ENCODE assay signal across 19 cellular contexts in the genomic region with DNA sequence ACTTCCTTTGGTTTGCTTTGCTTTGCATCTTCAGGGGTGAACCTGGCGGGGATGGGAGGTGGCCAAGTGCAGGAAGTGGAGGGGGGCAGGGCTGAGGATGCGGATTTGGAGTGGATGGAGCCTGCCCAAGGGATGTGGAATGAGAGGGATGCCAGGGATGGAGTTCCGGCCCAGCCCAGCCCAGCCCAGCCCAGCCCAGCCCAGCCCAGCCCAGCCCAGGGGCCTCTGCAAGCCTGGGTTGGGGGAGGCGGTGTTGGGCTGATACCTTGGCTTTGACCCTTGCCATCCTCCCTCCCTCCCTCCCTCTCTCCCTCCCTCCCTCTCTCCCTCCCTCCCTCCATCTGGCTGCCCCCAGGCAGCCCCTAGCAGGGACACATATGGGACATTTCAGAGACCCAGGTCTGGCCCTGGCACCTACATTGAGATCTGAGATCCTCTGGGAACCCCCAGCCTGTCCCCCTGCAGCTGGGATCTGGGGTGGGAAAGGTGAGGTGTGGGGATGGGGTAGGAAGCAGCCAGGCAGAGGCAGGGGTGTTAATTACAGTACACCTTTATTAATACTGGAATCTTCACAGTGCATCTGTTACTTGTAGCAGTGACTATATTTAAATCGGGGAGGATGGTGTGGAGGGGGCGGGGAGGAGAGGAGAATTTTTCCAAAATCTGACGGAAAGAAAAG. TPM values are rescaled to one million over a fixed set of nuclear protein-coding genes. Genes with fewer than 3 reads are reported as not detected.
DNase-seq lines count a peak whose midpoint lies in the region; ATAC-seq and TF ChIP-seq lines count a peak whose summit lies in the region.
"Had no signal": no experiment of that assay in that cellular context is flagged by ENCODE, and none has a peak within 500 bp of the region (broad histone marks: within the 10 kb centered on the region; RNA-seq: fewer than 3 reads in every experiment).

No MANE protein-coding gene starts in this region.

- no peak overlapping the region for H3K9ac ChIP-seq in PC-3 (ENCODE audit: low read length)

- H3K27ac ChIP-seq in PC-3 (ENCODE audit: low read length), result no peak overlapping the region
- H3K27ac ChIP-seq: neutrophil, testis had no signal

- TF ChIP-seq CTCF in PC-3 (conservative IDR thresholded peaks at IDR 0.05; ENCODE audit: low read depth, low read length), result no peak

- no peaks in the 10 kb centered on the region for H3K9me3 ChIP-seq in PC-3 (ENCODE audit: low read length)
- H3K9me3 ChIP-seq: esophagus muscularis mucosa, neutrophil, testis had no signal

- POLR2A ChIA-PET in PC-3 (lab: Charles Lee; ENCODE audit: unreplicated experiment), result no interaction called here

- intact Hi-C loops in left ventricle myocardium superior (cut with micrococcal nuclease) (no loop called here), cardiac septum (cut with DNase I) (no loop called here), PC-3 (cut with micrococcal nuclease) (no loop called here)

- no TSS peak for BruUV-seq in PC-3 (replicated peaks; lab: Mats Ljungman, UMichigan)

- H3K4me1 ChIP-seq in PC-3 (ENCODE audit: insufficient read depth, low read length), result no peaks in the 10 kb centered on the region

- no peaks in the 10 kb centered on the region for H3F3A ChIP-seq in PC-3 (ENCODE audit: low read length, unreplicated experiment)

- H3K79me2 ChIP-seq in PC-3 (ENCODE audit: low read length), result no peaks in the 10 kb centered on the region

- no peak overlapping the region for H3K4me3 ChIP-seq in PC-3 (ENCODE audit: low read length)
- H3K4me3 ChIP-seq: esophagus muscularis mucosa, testis had no signal

- no peaks in the 10 kb centered on the region for H3K36me3 ChIP-seq in PC-3 (ENCODE audit: low read depth, low read length)

- CTCF ChIA-PET in PC-3 (lab: Charles Lee), result no interaction called here

- ATAC-seq in left ventricle myocardium superior, result peak; percentile 8
- ATAC-seq in PC-3, result peak; percentile 38; the same call in 1 of the 2 replicates
- no peak for ATAC-seq in HG03025 (IDR thresholded peaks at IDR 0.05; ENCODE audit: low FRiP score, unreplicated experiment)
- no peak for ATAC-seq in GM21367 (IDR thresholded peaks at IDR 0.05; ENCODE audit: unreplicated experiment)
- no peak for ATAC-seq in GM18858 (IDR thresholded peaks at IDR 0.05; ENCODE audit: unreplicated experiment)
- ATAC-seq: stimulated activated effector memory CD8-positive, alpha-beta T cell treated with anti-CD3 and anti-CD28 coated beads, Interleukin-12 subunit alpha, Interleukin-12 subunit beta, amount 100 ng/mL, for 72 hours had no signal

- DNase-seq in left ventricle myocardium superior (no peak), cardiac septum (ENCODE audit: low spot score) (no peak), PC-3 (no peak), left kidney (ENCODE audit: low read depth, low spot score) (peak; percentile 51), GF-D8 (lab: John Stamatoyannopoulos, UW) (no peak)
- DNase-seq: activated CD4-positive, alpha-beta T cell treated with anti-CD3 and anti-CD28 coated beads for 48 hours; activated gamma-delta T cell treated with Interleukin-2 at 50 U/mL for 16 hours; CD8-positive, alpha-beta memory T cell; central memory CD4-positive, alpha-beta T cell; DMS79 treated with DMSO at 0.1 percent for 48 hours; effector CD4-positive, alpha-beta T cell; NCI-H1436 treated with DMSO at 0.1 percent for 48 hours; testis had no signal

- H4K20me1 ChIP-seq in PC-3 (ENCODE audit: low read length), result no peaks in the 10 kb centered on the region

- H3K9me2 ChIP-seq in PC-3 (replicated peaks; ENCODE audit: low read length), result no peaks in the 10 kb centered on the region

- H3K27me3 ChIP-seq in PC-3 (ENCODE audit: low read length), result no peaks in the 10 kb centered on the region
- H3K27me3 ChIP-seq: esophagus muscularis mucosa, neutrophil, testis had no signal

- H3K4me2 ChIP-seq in PC-3 (ENCODE audit: low read length), result no peak overlapping the region

- H2AFZ ChIP-seq in PC-3 (ENCODE audit: low read length), result no peak overlapping the region

RNA-seq across cellular contexts. Expression of a gene that starts 14.5 kb away (rescaled TPM):
- 1.5 TPM for total RNA-seq in left ventricle myocardium superior
- 1.2 TPM for total RNA-seq in cardiac septum
- not detected in 2 replicates for total RNA-seq in PC-3 (2014; rRNA removed)
- total RNA-seq: CD8-positive, alpha-beta memory T cell had no signal

RNA-seq across cellular contexts. Expression of a gene that starts 25.0 kb away (rescaled TPM):
- 101 TPM for total RNA-seq in left ventricle myocardium superior
- 63.4 TPM for total RNA-seq in cardiac septum
- total RNA-seq in PC-3 (2014; rRNA removed), result 18.7 and 39.2 TPM in 2 replicates

Comparison
In these comparisons a context has a peak if more than half of its experiments do, and no peak if none do; other contexts are left out.
1. ATAC-seq: peak in left ventricle myocardium superior (single experiment) and PC-3 (single experiment); none in HG03025 (single experiment), GM21367 (single experiment) and GM18858 (single experiment).